In genomic region chr11:10943968-10944367, GRCh38 we compare ENCODE assay signal across 24 cellular contexts.
DNase-seq lines count a peak whose midpoint lies in the region; ATAC-seq, FAIRE-seq and TF ChIP-seq lines count a peak whose summit lies in the region.
"Had no signal": no experiment of that assay in that cellular context is flagged by ENCODE, and none has a peak within 500 bp of the region (broad histone marks: within the 10 kb centered on the region; RNA-seq: fewer than 3 reads in every experiment).

No MANE protein-coding gene starts in this region.

- CTCF ChIA-PET in K562 (lab: Yijun Ruan, JAX; ENCODE audit: low intra/inter-chr PET ratio), result no interaction called here

- no peak overlapping the region for H3K4me3 Mint-ChIP-seq in glutamatergic neuron (ENCODE audit: unreplicated experiment)
- H3K4me3 Mint-ChIP-seq: CD14-positive monocyte; effector memory CD8-positive, alpha-beta T cell; naive thymus-derived CD8-positive, alpha-beta T cell; stimulated activated naive CD8-positive, alpha-beta T cell treated with anti-CD3 and anti-CD28 coated beads, Interleukin-15, amount 100 ng/mL, for 72 hours; type B pancreatic cell had no signal

- no peaks in the 10 kb centered on the region for H3K27me3 ChIP-seq in left ventricle myocardium inferior (ENCODE audit: low read depth)
- no peaks in the 10 kb centered on the region for H3K27me3 ChIP-seq in K562 (ENCODE audit: control insufficient read depth in 2 of 2, insufficient read depth in 2 of 2, low read length in 2 of 2)
- peaks cover 18% of the 10 kb centered on the region for H3K27me3 ChIP-seq in foreskin keratinocyte
- H3K27me3 ChIP-seq: adrenal gland, esophagus squamous epithelium had no signal

- H3K9ac ChIP-seq in K562 (ENCODE audit: insufficient read depth in 1 of 2, low read depth in 2 of 2, low read length in 2 of 2), result no peak overlapping the region
- H3K9ac ChIP-seq: parathyroid adenoma had no signal

- no peaks in the 10 kb centered on the region for H3K9me3 Mint-ChIP-seq in glutamatergic neuron (ENCODE audit: unreplicated experiment)
- H3K9me3 Mint-ChIP-seq: effector memory CD8-positive, alpha-beta T cell; naive thymus-derived CD8-positive, alpha-beta T cell; stimulated activated naive CD8-positive, alpha-beta T cell treated with anti-CD3 and anti-CD28 coated beads, Interleukin-15, amount 100 ng/mL, for 72 hours; type B pancreatic cell had no signal

- H3K9me3 ChIP-seq in left ventricle myocardium inferior (replicated peaks), result no peaks in the 10 kb centered on the region
- no peaks in the 10 kb centered on the region for H3K9me3 ChIP-seq in K562 (replicated peaks; ENCODE audit: control insufficient read depth, insufficient read depth, low read depth, low read length)
- H3K9me3 ChIP-seq: adrenal gland, esophagus squamous epithelium had no signal

- no peaks in the 10 kb centered on the region for H3K27me3 Mint-ChIP-seq in glutamatergic neuron (ENCODE audit: unreplicated experiment)

- no peaks in the 10 kb centered on the region for H3K9me1 ChIP-seq in K562 (ENCODE audit: control insufficient read depth, insufficient read depth, low read length)

- no peak for TF ChIP-seq EP300 in K562 (IDR thresholded peaks at IDR 0.05; ENCODE audit: low read length)

- no peaks in the 10 kb centered on the region for H3K79me2 ChIP-seq in K562 (ENCODE audit: control insufficient read depth, insufficient read depth, low read length)
- H3K79me2 ChIP-seq: parathyroid adenoma had no signal

- H3K4me3 ChIP-seq in left ventricle myocardium inferior (no peak overlapping the region), K562 (no peak overlapping the region)
- H3K4me3 ChIP-seq: adrenal gland, esophagus squamous epithelium had no signal

- WGBS in K562 (ENCODE audit: insufficient coverage, low coverage, missing lambda C conversion rate), result 17% methylated on average over 2 of the region's 2 CpGs

- H4K20me1 ChIP-seq in K562 (replicated peaks; ENCODE audit: control insufficient read depth, insufficient read depth, low read length), result no peaks in the 10 kb centered on the region

- no peak overlapping the region for H3K27ac Mint-ChIP-seq in glutamatergic neuron (ENCODE audit: unreplicated experiment)
- H3K27ac Mint-ChIP-seq: CD14-positive monocyte; effector memory CD8-positive, alpha-beta T cell; stimulated activated naive CD8-positive, alpha-beta T cell treated with anti-CD3 and anti-CD28 coated beads, Interleukin-15, amount 100 ng/mL, for 72 hours; type B pancreatic cell had no signal

- POLR2A ChIA-PET in K562 (lab: Yijun Ruan, JAX), result interaction anchor here (0.8 to 2.4 kb wide), 3 partner anchors 9 to 135 kb away, joined by 4 to 6 read pairs (median 5); partner anchors contain the start of genes EIF4G2 and ZBED5

- H3K4me1 ChIP-seq in left ventricle myocardium inferior (peaks cover 10% of the 10 kb centered on the region), K562 (replicated peaks in 1 of 2; ENCODE audit: control insufficient read depth in 2 of 2, insufficient read depth in 2 of 2, low read length in 2 of 2) (no peaks in the 10 kb centered on the region; a peak in 1 of 5 replicates), foreskin keratinocyte (no peaks in the 10 kb centered on the region)
- H3K4me1 ChIP-seq: adrenal gland, parathyroid adenoma had no signal

- H3K27ac ChIP-seq in left ventricle myocardium inferior (replicated peaks) (no peak overlapping the region), K562 (ENCODE audit: extremely low read depth, low read depth, low read length) (no peak overlapping the region), foreskin keratinocyte (no peak overlapping the region)
- H3K27ac ChIP-seq: adrenal gland, esophagus squamous epithelium, parathyroid adenoma had no signal

- BruUV-seq in K562 (replicated peaks; lab: Mats Ljungman, UMichigan), result no TSS peak

- no peaks in the 10 kb centered on the region for H3K36me3 ChIP-seq in left ventricle myocardium inferior
- no peaks in the 10 kb centered on the region for H3K36me3 ChIP-seq in K562 (ENCODE audit: control insufficient read depth, insufficient read depth, low read length)
- H3K36me3 ChIP-seq: adrenal gland, esophagus squamous epithelium had no signal

- TF ChIP-seq CTCF in left ventricle myocardium inferior (IDR thresholded peaks at IDR 0.05; ENCODE audit: borderline replicate concordance) (no peak), K562 (IDR thresholded peaks at IDR 0.05 in 2 of 3, conservative IDR thresholded peaks at IDR 0.05 in 1 of 3; ENCODE audit: insufficient read depth in 2 of 3, low read depth in 1 of 3, low read length in 3 of 3) (no peak), glutamatergic neuron (IDR thresholded peaks at IDR 0.05; ENCODE audit: partially characterized antibody, unreplicated experiment) (no peak), foreskin keratinocyte (conservative IDR thresholded peaks at IDR 0.05) (no peak)

- no peak for DNase-seq in left ventricle myocardium superior
- no peak for DNase-seq in left ventricle myocardium inferior
- no peak for DNase-seq in K562 (ENCODE audit: extremely low read depth in 1 of 4, low spot score in 3 of 4)
- peak; percentile 78 for DNase-seq in iris pigment epithelial cell (ENCODE audit: low read depth)
- DNase-seq in glutamatergic neuron, result no peak
- DNase-seq in NCI-H1930 (lab: John Stamatoyannopoulos, UW), result no peak
- no peak for DNase-seq in foreskin keratinocyte
- DNase-seq: activated CD4-positive, alpha-beta T cell treated with anti-CD3 and anti-CD28 coated beads for 48 hours; activated gamma-delta T cell treated with Interleukin-2 at 50 U/mL for 16 hours; adrenal gland; DMS53; effector memory CD8-positive, alpha-beta T cell; esophagus squamous epithelium; hippocampal formation; islet precursor cell; KBM-7; mesenchymal stem cell; naive thymus-derived CD8-positive, alpha-beta T cell; stimulated activated CD4-positive, alpha-beta T cell treated with anti-CD3 and anti-CD28 coated beads, Interleukin-2, amount 100 ng/mL, for 24 hours; stimulated activated naive CD8-positive, alpha-beta T cell treated with anti-CD3 and anti-CD28 coated beads, Interleukin-15, amount 100 ng/mL, for 72 hours had no signal

- peak; percentile 23 for FAIRE-seq in K562 (lab: Jason Lieb, UNC)

- no peaks in the 10 kb centered on the region for H3K4me1 Mint-ChIP-seq in glutamatergic neuron (ENCODE audit: low read depth, unreplicated experiment)
- H3K4me1 Mint-ChIP-seq: naive thymus-derived CD8-positive, alpha-beta T cell; stimulated activated naive CD8-positive, alpha-beta T cell treated with anti-CD3 and anti-CD28 coated beads, Interleukin-15, amount 100 ng/mL, for 72 hours had no signal

- in situ Hi-C loops in K562 (cut with MboI), result no loop called here

- TF ChIP-seq POLR2A in K562 (conservative IDR thresholded peaks at IDR 0.05), result no peak

- no peak overlapping the region for H2AFZ ChIP-seq in K562 (ENCODE audit: low read depth, low read length)
- H2AFZ ChIP-seq: parathyroid adenoma had no signal

- no peak for TF ChIP-seq RAD21 in K562 (CRISPR knock-in tag; conservative IDR thresholded peaks at IDR 0.05 in 1 of 2, IDR thresholded peaks at IDR 0.05 in 1 of 2)

- H3K36me3 Mint-ChIP-seq in glutamatergic neuron (ENCODE audit: unreplicated experiment), result peaks cover under 1% of the 10 kb centered on the region
- H3K36me3 Mint-ChIP-seq: CD14-positive monocyte; naive thymus-derived CD8-positive, alpha-beta T cell; type B pancreatic cell had no signal

- ATAC-seq in left ventricle myocardium superior (peak; percentile 73), K562 (no peak), GM21526 (IDR thresholded peaks at IDR 0.05; ENCODE audit: low FRiP score, unreplicated experiment) (no peak), foreskin keratinocyte (no peak)
- ATAC-seq: effector memory CD8-positive, alpha-beta T cell; naive thymus-derived CD8-positive, alpha-beta T cell; stimulated activated naive CD8-positive, alpha-beta T cell treated with anti-CD3 and anti-CD28 coated beads, Interleukin-15, amount 100 ng/mL, for 72 hours had no signal

- intact Hi-C loops in left ventricle myocardium superior (cut with micrococcal nuclease) (loop anchor here (5.0 kb wide), 1 partner anchor 73 kb away; no protein-coding TSS in a partner anchor), left ventricle myocardium inferior (cut with micrococcal nuclease) (no loop called here), K562 (cut with micrococcal nuclease) (no loop called here)

- no peak overlapping the region for H3K4me2 ChIP-seq in K562 (ENCODE audit: insufficient read depth, low read length)

TF ChIP-seq in K562, 482 proteins besides CTCF, POLR2A, EP300 and RAD21:
- TF ChIP-seq ZNF436 (CRISPR knock-in tag; IDR thresholded peaks at IDR 0.05) (no peak), PRPF4 (IDR thresholded peaks at IDR 0.05; ENCODE audit: insufficient read depth, low read depth, low read length, poor library complexity, severe bottlenecking) (no peak), YBX1 (IDR thresholded peaks at IDR 0.05) (no peak), ZBTB33 (CRISPR knock-in tag; IDR thresholded peaks at IDR 0.05) (no peak), ASH1L (IDR thresholded peaks at IDR 0.05; ENCODE audit: borderline replicate concordance, low read depth, partially characterized antibody) (no peak), DPF2 (IDR thresholded peaks at IDR 0.05) (no peak)
